Comparison of ENCODE assay signal across 8 cellular contexts in genomic region chr19:13150919-13151604, GRCh38. TPM values are rescaled to one million over a fixed set of nuclear protein-coding genes. Genes with fewer than 3 reads are reported as not detected.
DNase-seq lines count a peak whose midpoint lies in the region; ATAC-seq and TF ChIP-seq lines count a peak whose summit lies in the region.

No MANE protein-coding gene starts in this region.

- peaks cover 3% of the 10 kb centered on the region for H3K9me3 ChIP-seq in trophoblast cell (ENCODE audit: insufficient read depth, low read depth, low read length)

- H3K4ac ChIP-seq in trophoblast cell (ENCODE audit: low read depth, low read length): peak overlapping the region; percentile 94

- intact Hi-C loops in activated CD8-positive, alpha-beta T cell treated with anti-CD3 and anti-CD28 coated beads for 36 hours (cut with micrococcal nuclease): loop anchor here (5.0 kb wide), 1 partner anchor 34 kb away; the partner anchor contains the start of genes NACC1 and TRMT1

- H3K36me3 ChIP-seq in trophoblast cell (ENCODE audit: control insufficient read depth in 1 of 2, insufficient read depth in 2 of 2, low read length in 2 of 2): peaks cover 0 to 8% of the 10 kb centered on the region in 2 experiments

- H3K18ac ChIP-seq in trophoblast cell (ENCODE audit: low read length): peak overlapping the region; percentile 16

- H3K27ac Mint-ChIP-seq in activated CD8-positive, alpha-beta T cell treated with anti-CD3 and anti-CD28 coated beads for 36 hours: peak overlapping the region; percentile 91

- peaks cover 48% of the 10 kb centered on the region for H3K79me2 ChIP-seq in trophoblast cell (ENCODE audit: control insufficient read depth, insufficient read depth, low read length, poor library complexity)

- H4K8ac ChIP-seq in trophoblast cell (ENCODE audit: low read depth, low read length): peak overlapping the region; percentile 67

- H3K27me3 ChIP-seq in trophoblast cell (ENCODE audit: insufficient read depth, low read length): no peaks in the 10 kb centered on the region

- POLR2A ChIA-PET in activated CD8-positive, alpha-beta T cell treated with anti-CD3 and anti-CD28 coated beads for 36 hours (lab: Charles Lee): interaction anchor here (0.7 to 9.8 kb wide), 4 partner anchors 15 to 57 kb away, joined by 4 to 226 read pairs (median 12); partner anchors contain the start of gene NACC1

- peak overlapping the region; percentile 45 for H3K23ac ChIP-seq in trophoblast cell (ENCODE audit: low read length)

- peak overlapping the region; percentile 83 for H3K4me3 Mint-ChIP-seq in activated CD8-positive, alpha-beta T cell treated with anti-CD3 and anti-CD28 coated beads for 36 hours

- H3K27ac ChIP-seq in 22Rv1 (peak overlapping the region; percentile 99), trophoblast cell (ENCODE audit: low read depth, low read length) (peak overlapping the region; percentile 73)

- H2BK12ac ChIP-seq in trophoblast cell (ENCODE audit: low read length): peak overlapping the region; percentile 23

- CTCF ChIA-PET in activated CD8-positive, alpha-beta T cell treated with anti-CD3 and anti-CD28 coated beads for 36 hours (lab: Charles Lee): interaction anchor here (1.0 to 2.1 kb wide), 3 partner anchors 31 to 47 kb away, joined by 3 to 8 read pairs (median 3); partner anchors contain the start of gene NACC1

- H2AFZ ChIP-seq in trophoblast cell (ENCODE audit: insufficient read depth, low read length, poor library complexity): peak overlapping the region; percentile 27

- peaks cover 11 to 15% of the 10 kb centered on the region in 2 experiments for H3K4me1 ChIP-seq in trophoblast cell (ENCODE audit: control insufficient read depth in 1 of 2, insufficient read depth in 2 of 2, low read length in 2 of 2)

- DNase-seq in HFF-Myc (ENCODE audit: extremely low read depth, low read depth) (no peak), fibroblast of the aortic adventitia (ENCODE audit: low read depth) (no peak), trophoblast cell (peak in 1 of 2 donors; percentile 7), GF-D8 (lab: John Stamatoyannopoulos, UW) (no peak), NCI-H446 treated with DMSO at 0.1 percent for 48 hours (lab: John Stamatoyannopoulos, UW) (no peak)
- DNase-seq in activated CD8-positive, alpha-beta T cell treated with anti-CD3 and anti-CD28 coated beads for 36 hours: peak; percentile 69

- peak overlapping the region; percentile 16 for H2AK5ac ChIP-seq in trophoblast cell (ENCODE audit: low read length)

- H3K4me1 Mint-ChIP-seq in activated CD8-positive, alpha-beta T cell treated with anti-CD3 and anti-CD28 coated beads for 36 hours (ENCODE audit: low read depth): peaks cover 23% of the 10 kb centered on the region

- ATAC-seq in activated CD8-positive, alpha-beta T cell treated with anti-CD3 and anti-CD28 coated beads for 36 hours: peak; percentile 9
- no peak for ATAC-seq in GM19397 (IDR thresholded peaks at IDR 0.05; ENCODE audit: unreplicated experiment)

- no peaks in the 10 kb centered on the region for H3K9me3 Mint-ChIP-seq in activated CD8-positive, alpha-beta T cell treated with anti-CD3 and anti-CD28 coated beads for 36 hours

- H2BK120ac ChIP-seq in trophoblast cell (ENCODE audit: insufficient read depth, low read length, poor library complexity): peak overlapping the region; percentile 57

- H3K4me3 ChIP-seq in HFF-Myc (replicated peaks; ENCODE audit: low read depth, low read length) (peak overlapping the region; percentile 69), fibroblast of the aortic adventitia (ENCODE audit: low read depth, low read length) (peak overlapping the region; percentile 98), trophoblast cell (ENCODE audit: low read depth, low read length) (peak overlapping the region; percentile 80)

- H4K91ac ChIP-seq in trophoblast cell (ENCODE audit: low read depth, low read length): peak overlapping the region; percentile 86

- H3K79me1 ChIP-seq in trophoblast cell (ENCODE audit: low read length): peaks cover 56% of the 10 kb centered on the region

- peak overlapping the region; percentile 50 for H3K14ac ChIP-seq in trophoblast cell (ENCODE audit: low read length)

- no peak for TF ChIP-seq CTCF in 22Rv1 (IDR thresholded peaks at IDR 0.05)
- TF ChIP-seq CTCF in HFF-Myc (IDR thresholded peaks at IDR 0.05; ENCODE audit: low read depth, low read length, missing control alignments): no peak
- no peak for TF ChIP-seq CTCF in activated CD8-positive, alpha-beta T cell treated with anti-CD3 and anti-CD28 coated beads for 36 hours (IDR thresholded peaks at IDR 0.05)
- no peak for TF ChIP-seq CTCF in fibroblast of the aortic adventitia (IDR thresholded peaks at IDR 0.05; ENCODE audit: insufficient read depth, low read length)

- H4K12ac ChIP-seq in trophoblast cell (ENCODE audit: low read depth, low read length): peak overlapping the region; percentile 12

- peak overlapping the region; percentile 71 for H3K4me2 ChIP-seq in trophoblast cell (ENCODE audit: low read length)

- H2BK5ac ChIP-seq in trophoblast cell (ENCODE audit: low read depth, low read length, poor library complexity): peak overlapping the region; percentile 53

- H3K27me3 Mint-ChIP-seq in activated CD8-positive, alpha-beta T cell treated with anti-CD3 and anti-CD28 coated beads for 36 hours: no peaks in the 10 kb centered on the region

- peaks cover 30% of the 10 kb centered on the region for H3K36me3 Mint-ChIP-seq in activated CD8-positive, alpha-beta T cell treated with anti-CD3 and anti-CD28 coated beads for 36 hours (ENCODE audit: low read depth)

- peak overlapping the region; percentile 79 for H3K9ac ChIP-seq in trophoblast cell (ENCODE audit: low read length)

- WGBS in trophoblast cell (ENCODE audit: extremely low coverage, insufficient coverage, insufficient read length): no CpG with 5 or more reads among the region's 34 CpGs

RNA-seq across cellular contexts. Expression of gene IER2, which starts 0.9 kb away (rescaled TPM):
- total RNA-seq in activated CD8-positive, alpha-beta T cell treated with anti-CD3 and anti-CD28 coated beads for 36 hours: 100 to 1,000 TPM; 120 to 122 TPM
- 20.3 and 43.5 TPM in 2 replicates for total RNA-seq in fibroblast of the aortic adventitia (ENCODE audit: low replicate concordance)
- polyA plus RNA-seq in trophoblast cell (2013): 139 and 150 TPM in 2 replicates

RNA-seq across cellular contexts. Expression of gene STX10, which starts 0.9 kb away (rescaled TPM):
- 10 to 100 TPM; 66.8 to 72.4 TPM for total RNA-seq in activated CD8-positive, alpha-beta T cell treated with anti-CD3 and anti-CD28 coated beads for 36 hours
- 62.7 and 122 TPM in 2 replicates for total RNA-seq in fibroblast of the aortic adventitia (ENCODE audit: low replicate concordance)
- 45.9 and 47.7 TPM in 2 replicates for polyA plus RNA-seq in trophoblast cell (2013)

RNA-seq across cellular contexts. Expression of gene NACC1, which starts 33.0 kb away (rescaled TPM):
- total RNA-seq in activated CD8-positive, alpha-beta T cell treated with anti-CD3 and anti-CD28 coated beads for 36 hours: 10 to 100 TPM; 73.8 to 87.5 TPM
- 11.5 and 51.2 TPM in 2 replicates for total RNA-seq in fibroblast of the aortic adventitia (ENCODE audit: low replicate concordance)
- 149 and 154 TPM in 2 replicates for polyA plus RNA-seq in trophoblast cell (2013)

RNA-seq across cellular contexts. Expression of gene TRMT1, which starts 34.5 kb away (rescaled TPM):
- total RNA-seq in activated CD8-positive, alpha-beta T cell treated with anti-CD3 and anti-CD28 coated beads for 36 hours: 10 to 100 TPM; 85.0 to 95.7 TPM
- 19.2 and 23.9 TPM in 2 replicates for total RNA-seq in fibroblast of the aortic adventitia (ENCODE audit: low replicate concordance)
- 26.6 and 28.8 TPM in 2 replicates for polyA plus RNA-seq in trophoblast cell (2013)

RNA-seq across cellular contexts. Expression of gene LYL1, which starts 48.4 kb away (rescaled TPM):
- 1 to 10 TPM; 3.9 to 4.8 TPM for total RNA-seq in activated CD8-positive, alpha-beta T cell treated with anti-CD3 and anti-CD28 coated beads for 36 hours
- 0.63 and 1.4 TPM in 2 replicates for total RNA-seq in fibroblast of the aortic adventitia (ENCODE audit: low replicate concordance)
- 0.10 and 0.16 TPM in 2 replicates for polyA plus RNA-seq in trophoblast cell (2013)
